In the genomic region with DNA sequence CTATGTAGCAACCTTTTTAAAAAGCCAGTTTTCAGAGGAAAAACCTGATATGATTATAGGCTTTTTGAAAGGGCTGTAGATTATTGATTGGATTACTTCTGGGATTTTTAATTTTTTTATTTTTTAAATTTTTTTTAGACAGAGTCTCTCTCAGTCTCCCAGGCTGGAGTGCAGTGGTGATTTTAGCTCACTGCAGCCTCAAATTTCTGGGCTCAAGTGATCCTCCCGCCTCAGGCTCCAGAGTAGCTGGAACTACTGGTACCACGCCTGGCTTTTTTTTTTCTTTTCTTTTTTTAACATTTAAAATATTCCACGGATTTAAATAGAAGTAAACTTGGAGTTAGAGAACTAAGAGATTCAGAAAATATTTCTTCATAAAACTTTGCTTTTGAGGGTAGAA, we compare ENCODE assay signal across 8 cellular contexts.
DNase-seq lines count a peak whose midpoint lies in the region; ATAC-seq and TF ChIP-seq lines count a peak whose summit lies in the region.

No MANE protein-coding gene starts in this region.

- DNase-seq in astrocyte of the cerebellum (ENCODE audit: low read depth), result no peak
- no peak for DNase-seq in NCI-H146 (lab: John Stamatoyannopoulos, UW)
- no peak for DNase-seq in NCI-H510A (lab: John Stamatoyannopoulos, UW)

- no peak for TF ChIP-seq CTCF in astrocyte of the cerebellum (IDR thresholded peaks at IDR 0.05; ENCODE audit: low read depth, low read length, missing control alignments)

- H3K27me3 ChIP-seq in BLaER1 (no peaks in the 10 kb centered on the region), HUES6 (ENCODE audit: control insufficient read depth, insufficient read depth, low read length) (no peaks in the 10 kb centered on the region), mucosa of stomach (ENCODE audit: control insufficient read depth, insufficient read depth, low read length) (no peaks in the 10 kb centered on the region)

- H3K9me3 ChIP-seq in BLaER1 (no peaks in the 10 kb centered on the region), HUES6 (ENCODE audit: control insufficient read depth, insufficient read depth, low read depth, low read length) (no peaks in the 10 kb centered on the region), mucosa of stomach (ENCODE audit: control insufficient read depth, low read length) (no peaks in the 10 kb centered on the region)

- H3K4me3 ChIP-seq in BLaER1 (peak overlapping the region; percentile 98), HUES6 (ENCODE audit: low read depth, low read length) (peak overlapping the region; percentile 79), astrocyte of the cerebellum (ENCODE audit: low read depth, low read length) (peak overlapping the region; percentile 92), mucosa of stomach (ENCODE audit: low read length) (no peak overlapping the region)

- H3K27ac ChIP-seq in BLaER1 (peak overlapping the region; percentile 96; the same call in 1 of the 2 replicates), HUES6 (ENCODE audit: low read depth, low read length) (no peak overlapping the region)

- ATAC-seq in HG02970 (IDR thresholded peaks at IDR 0.05; ENCODE audit: low FRiP score, unreplicated experiment) (no peak), GM19452 (IDR thresholded peaks at IDR 0.05; ENCODE audit: unreplicated experiment) (no peak)

- H3K9ac ChIP-seq in BLaER1 (peak overlapping the region; percentile 97), HUES6 (ENCODE audit: low read length) (peak overlapping the region; percentile 88), mucosa of stomach (ENCODE audit: low read length) (peak overlapping the region; percentile 84)

- in situ Hi-C loops in astrocyte of the cerebellum (cut with HindIII; ENCODE audit: low sequenced_read_pairs), result no loop called here

- H3K4me1 ChIP-seq in BLaER1 (peaks cover 16% of the 10 kb centered on the region), HUES6 (ENCODE audit: control insufficient read depth, insufficient read depth, low read length) (peaks cover 3% of the 10 kb centered on the region; the same call in 1 of the 2 replicates), mucosa of stomach (ENCODE audit: control insufficient read depth, insufficient read depth, low read length) (no peaks in the 10 kb centered on the region)

- H3K36me3 ChIP-seq in BLaER1, result peaks cover 39% of the 10 kb centered on the region
- peaks cover 41% of the 10 kb centered on the region for H3K36me3 ChIP-seq in HUES6 (ENCODE audit: control insufficient read depth, insufficient read depth, low read length)
- peaks cover 6% of the 10 kb centered on the region for H3K36me3 ChIP-seq in mucosa of stomach (ENCODE audit: control insufficient read depth, insufficient read depth, low read length)

- peaks cover 11% of the 10 kb centered on the region; the same call in 1 of the 2 replicates for H4K20me1 ChIP-seq in BLaER1

- peak overlapping the region; percentile 87 for H3K4me2 ChIP-seq in BLaER1
